Comparison of ENCODE assay signal across 9 cellular contexts in the genomic region with DNA sequence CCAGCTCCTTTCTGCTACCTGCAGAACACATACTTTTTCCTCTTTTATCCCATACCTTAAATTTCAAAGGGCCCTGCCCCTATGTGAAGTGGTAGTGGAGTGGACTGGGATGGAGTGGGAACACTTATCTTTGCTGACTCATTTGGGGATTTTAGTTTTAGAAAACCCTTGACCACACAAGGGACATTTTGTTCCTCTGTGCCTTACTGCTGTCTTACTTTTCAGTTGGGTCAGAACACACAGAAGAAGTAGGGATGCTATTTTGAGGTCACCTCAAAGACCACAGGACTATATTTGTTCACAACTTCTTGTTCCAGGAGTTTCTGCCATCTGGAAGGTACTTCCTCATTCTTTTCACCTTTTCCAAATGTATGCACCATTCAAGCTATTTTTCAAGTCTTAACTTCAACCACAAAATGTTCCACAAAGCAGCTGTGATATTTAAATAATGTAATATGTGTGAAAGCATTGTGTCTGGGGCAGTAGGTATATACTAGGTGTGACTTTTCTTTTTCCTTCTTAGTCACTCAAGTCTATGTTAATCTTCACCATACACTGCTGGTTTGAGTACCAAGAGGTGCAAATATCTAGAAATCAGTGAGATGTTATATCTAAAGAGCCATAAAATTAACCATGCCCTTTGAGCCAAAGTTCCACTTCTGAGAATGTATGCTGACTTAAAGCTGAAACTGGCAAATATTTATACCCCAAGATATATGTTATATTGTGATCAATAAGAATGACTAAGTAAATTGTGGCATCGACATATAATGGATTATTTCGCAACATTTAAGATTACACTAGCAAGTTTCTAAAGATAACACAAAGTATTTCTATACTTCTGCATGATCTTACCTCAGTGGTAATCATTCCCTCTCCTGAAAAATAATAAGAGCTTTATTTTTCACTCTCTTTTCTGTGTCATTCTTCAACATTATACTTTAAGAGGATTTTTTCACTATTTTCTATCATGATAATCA.
DNase-seq lines count a peak whose midpoint lies in the region; ATAC-seq, FAIRE-seq and TF ChIP-seq lines count a peak whose summit lies in the region.
"Had no signal": no experiment of that assay in that cellular context is flagged by ENCODE, and none has a peak within 500 bp of the region (broad histone marks: within the 10 kb centered on the region; RNA-seq: fewer than 3 reads in every experiment).

No MANE protein-coding gene starts in this region.

- H3K4me3 ChIP-seq in astrocyte of the spinal cord (ENCODE audit: low read depth, low read length) (no peak overlapping the region), breast epithelium (no peak overlapping the region)
- H3K4me3 ChIP-seq: psoas muscle had no signal

- in situ Hi-C loops in astrocyte of the spinal cord (cut with HindIII; ENCODE audit: low sequenced_read_pairs) = no loop called here

- TF ChIP-seq CTCF in astrocyte of the spinal cord (IDR thresholded peaks at IDR 0.05; ENCODE audit: low read depth, low read length) (no peak), breast epithelium (IDR thresholded peaks at IDR 0.05) (no peak)

- DNase-seq in GM18507 (ENCODE audit: extremely low spot score, insufficient read length, low read depth) = peak; percentile 3
- peak; percentile 10 for DNase-seq in astrocyte of the spinal cord (ENCODE audit: low read depth, low spot score)
- no peak for DNase-seq in breast epithelium (ENCODE audit: low spot score in 2 of 2)
- DNase-seq in NCI-H510A treated with DMSO at 0.1 percent for 48 hours (lab: John Stamatoyannopoulos, UW) = no peak
- no peak for DNase-seq in stimulated activated naive CD4-positive, alpha-beta T cell (lab: John Stamatoyannopoulos, UW)
- DNase-seq in NCI-H2107 (lab: John Stamatoyannopoulos, UW) = no peak
- DNase-seq: psoas muscle had no signal

- FAIRE-seq in GM18507 (lab: Jason Lieb, UNC) = peak; percentile 99

- intact Hi-C loops in breast epithelium (cut with DNase I; ENCODE audit: low total_unique reads) = no loop called here

- no peak for TF ChIP-seq POLR2A in breast epithelium (IDR thresholded peaks at IDR 0.05)

- ATAC-seq in GM21528 (IDR thresholded peaks at IDR 0.05; ENCODE audit: low FRiP score, unreplicated experiment) (peak; percentile 94), HG03439 (IDR thresholded peaks at IDR 0.05; ENCODE audit: unreplicated experiment) (peak; percentile 97)
- ATAC-seq: psoas muscle had no signal

- H3K27me3 ChIP-seq in breast epithelium = no peaks in the 10 kb centered on the region

- H3K4me1 ChIP-seq in breast epithelium = no peaks in the 10 kb centered on the region
- H3K4me1 ChIP-seq: psoas muscle had no signal

- H3K9me3 ChIP-seq in breast epithelium = no peaks in the 10 kb centered on the region
- H3K9me3 ChIP-seq: psoas muscle had no signal

- H3K27ac ChIP-seq in breast epithelium = no peak overlapping the region
- H3K27ac ChIP-seq: psoas muscle had no signal

- no peaks in the 10 kb centered on the region for H3K36me3 ChIP-seq in breast epithelium

Comparison
In these comparisons a context has a peak if more than half of its experiments do, and no peak if none do; other contexts are left out.
1. DNase-seq: peak in GM18507 (single experiment) and astrocyte of the spinal cord (single experiment); none in breast epithelium (0 of 2), NCI-H510A treated with DMSO at 0.1 percent for 48 hours (single experiment), stimulated activated naive CD4-positive, alpha-beta T cell (0 of 6) and NCI-H2107 (single experiment).